21 cellular contexts compared by ENCODE assay signal in the genomic region with DNA sequence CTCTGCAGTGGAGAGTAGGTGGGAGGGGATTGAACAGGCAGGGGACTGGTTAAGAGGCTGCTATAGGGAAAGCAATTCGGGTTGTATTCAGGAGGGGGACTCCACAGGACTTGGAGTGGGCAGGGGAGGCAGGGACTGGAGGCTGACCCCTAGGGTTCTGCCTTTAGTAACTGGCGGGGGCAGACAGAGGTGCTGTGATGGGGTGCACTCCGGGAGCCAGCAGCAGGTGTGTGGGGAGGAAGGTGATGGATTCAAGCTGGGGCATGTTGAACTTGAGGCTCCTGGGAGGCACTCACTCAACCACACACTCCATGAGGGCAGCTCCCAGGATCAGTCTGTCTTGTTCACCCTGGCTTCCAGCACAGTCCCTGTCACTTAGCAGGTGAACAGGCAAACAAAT. TPM values are rescaled to one million over a fixed set of nuclear protein-coding genes. Genes with fewer than 3 reads are reported as not detected.
DNase-seq lines count a peak whose midpoint lies in the region; ATAC-seq and TF ChIP-seq lines count a peak whose summit lies in the region.
"Had no signal": no experiment of that assay in that cellular context is flagged by ENCODE, and none has a peak within 500 bp of the region (broad histone marks: within the 10 kb centered on the region; RNA-seq: fewer than 3 reads in every experiment).

No MANE protein-coding gene starts in this region.

- DNase-seq in T-helper 1 cell (no peak), neuronal stem cell (ENCODE audit: low spot score) (no peak), GM10266 (ENCODE audit: extremely low spot score) (no peak)
- no peak for DNase-seq in central memory CD4-positive, alpha-beta T cell
- DNase-seq: activated CD8-positive, alpha-beta memory T cell treated with anti-CD3 and anti-CD28 coated beads, Interleukin-2, amount 50 U/mL, for 4 hours; amniotic stem cell; cerebellar nuclear complex; DMS79 treated with DMSO at 0.1 percent for 48 hours; left colon; NCI-H187; NCI-H510A treated with DMSO at 0.1 percent for 48 hours; OCI-M1; stimulated activated CD4-positive, alpha-beta T cell treated with anti-CD3 and anti-CD28 coated beads, Interleukin-1b, Interleukin-23, amount 100 ng/mL, for 48 hours; trophoblast cell had no signal

- H2BK5ac ChIP-seq in neuronal stem cell (ENCODE audit: low read length) = no peak overlapping the region

- no peak overlapping the region for H2AFZ ChIP-seq in neuronal stem cell (ENCODE audit: low read length)

- no peak overlapping the region for H3K4me2 ChIP-seq in neuronal stem cell (ENCODE audit: insufficient read depth, low read length, poor library complexity, severe bottlenecking)

- no peaks in the 10 kb centered on the region for H3K9me3 Mint-ChIP-seq in T-helper 1 cell treated with Interleukin-12 subunit alpha and Interleukin-12 subunit beta and Interleukin-4 antibody, amounts not matched to agents 30 μg/mL and 1 μg/mL, for 36 hours
- no peaks in the 10 kb centered on the region for H3K9me3 Mint-ChIP-seq in brain
- H3K9me3 Mint-ChIP-seq: endodermal cell had no signal

- H3K36me3 Mint-ChIP-seq in T-helper 1 cell treated with Interleukin-12 subunit alpha and Interleukin-12 subunit beta and Interleukin-4 antibody, amounts not matched to agents 30 μg/mL and 1 μg/mL, for 36 hours (ENCODE audit: low read depth) = no peaks in the 10 kb centered on the region
- peaks cover 27% of the 10 kb centered on the region for H3K36me3 Mint-ChIP-seq in brain

- no peaks in the 10 kb centered on the region for H3K79me1 ChIP-seq in neuronal stem cell (ENCODE audit: low read depth, low read length)

- ATAC-seq in HG02678 (IDR thresholded peaks at IDR 0.05; ENCODE audit: unreplicated experiment) = no peak

- no peak overlapping the region for H3K23ac ChIP-seq in neuronal stem cell (ENCODE audit: low read depth, low read length, poor library complexity)

- no peak overlapping the region for H3K4me3 ChIP-seq in HEK293 (ENCODE audit: low read depth, low read length)
- H3K4me3 ChIP-seq in neuronal stem cell (ENCODE audit: low read length in 2 of 2) = no peak overlapping the region

- no peak overlapping the region for H2BK120ac ChIP-seq in neuronal stem cell (ENCODE audit: low read depth, low read length)

- H3K36me3 ChIP-seq in HEK293 (ENCODE audit: control insufficient read depth in 2 of 2, insufficient read depth in 1 of 2, low read length in 2 of 2) (peaks cover 5 to 67% of the 10 kb centered on the region in 2 experiments; a peak in 2 of 3 replicates), neuronal stem cell (replicated peaks in 1 of 2; ENCODE audit: control insufficient read depth in 2 of 2, insufficient read depth in 2 of 2, low read length in 2 of 2) (peaks cover 0 to 20% of the 10 kb centered on the region in 2 donors)
- H3K36me3 ChIP-seq: BLaER1 treated with 17β-estradiol and CSF1 and Interleukin-3, amounts not matched to agents 10 nM and 100 nM had no signal

- H4K91ac ChIP-seq in neuronal stem cell (ENCODE audit: low read depth, low read length, poor library complexity) = no peak overlapping the region

- H4K8ac ChIP-seq in neuronal stem cell (ENCODE audit: low read depth, low read length) = no peak overlapping the region

- H3K18ac ChIP-seq in neuronal stem cell (ENCODE audit: low read length) = no peak overlapping the region

- CTCF ChIA-PET in HEK293 (lab: Yijun Ruan, JAX) = interaction anchor here (0.9 to 1.6 kb wide), 2 partner anchors 83 to 89 kb away, joined by 3 to 5 read pairs; no protein-coding TSS in a partner anchor

- peak overlapping the region; percentile 3 for H2AK5ac ChIP-seq in neuronal stem cell (ENCODE audit: low read depth, low read length)

- H2BK15ac ChIP-seq in neuronal stem cell (ENCODE audit: low read length) = no peak overlapping the region

- H3K9me3 ChIP-seq in HEK293 (ENCODE audit: control insufficient read depth, insufficient read depth, low read depth, low read length) (no peaks in the 10 kb centered on the region), neuronal stem cell (replicated peaks in 1 of 2; ENCODE audit: control insufficient read depth in 2 of 2, insufficient read depth in 1 of 2, low read depth in 1 of 2, low read length in 2 of 2) (no peaks in the 10 kb centered on the region)
- H3K9me3 ChIP-seq: BLaER1 treated with 17β-estradiol and CSF1 and Interleukin-3, amounts not matched to agents 10 nM and 100 nM had no signal

- POLR2A ChIA-PET in HEK293 (lab: Yijun Ruan, JAX) = interaction anchor here (1.2 to 1.9 kb wide), 3 partner anchors 9 to 24 kb away, joined by 3 to 4 read pairs (median 3); partner anchors contain the start of gene CAND2

- peaks cover 11% of the 10 kb centered on the region for H3K27me3 Mint-ChIP-seq in T-helper 1 cell treated with Interleukin-12 subunit alpha and Interleukin-12 subunit beta and Interleukin-4 antibody, amounts not matched to agents 30 μg/mL and 1 μg/mL, for 36 hours (ENCODE audit: low read depth)
- peaks cover 3% of the 10 kb centered on the region for H3K27me3 Mint-ChIP-seq in brain

- no peak overlapping the region for H3K27ac Mint-ChIP-seq in T-helper 1 cell treated with Interleukin-12 subunit alpha and Interleukin-12 subunit beta and Interleukin-4 antibody, amounts not matched to agents 30 μg/mL and 1 μg/mL, for 36 hours
- H3K27ac Mint-ChIP-seq in brain = peak overlapping the region; percentile 19 to 85 (median 84)
- H3K27ac Mint-ChIP-seq: endodermal cell had no signal

- no peak overlapping the region for H3K4ac ChIP-seq in neuronal stem cell (ENCODE audit: low read length)

- H3K4me1 Mint-ChIP-seq in T-helper 1 cell treated with Interleukin-12 subunit alpha and Interleukin-12 subunit beta and Interleukin-4 antibody, amounts not matched to agents 30 μg/mL and 1 μg/mL, for 36 hours (ENCODE audit: low read depth) = peaks cover 9% of the 10 kb centered on the region
- H3K4me1 Mint-ChIP-seq in brain = peaks cover 23% of the 10 kb centered on the region

- TF ChIP-seq CTCF in HEK293 (tag by site-specific recombination; IDR thresholded peaks at IDR 0.05) (no peak), brain (conservative IDR thresholded peaks at IDR 0.05) (no peak), GM10266 (IDR thresholded peaks at IDR 0.05; ENCODE audit: control insufficient read depth, insufficient read depth, low read depth, missing control alignments) (no peak)

- no peaks in the 10 kb centered on the region for H3K4me1 ChIP-seq in HEK293 (ENCODE audit: control insufficient read depth, insufficient read depth, low read length)
- H3K4me1 ChIP-seq in neuronal stem cell (ENCODE audit: control insufficient read depth in 2 of 2, insufficient read depth in 1 of 2, low read depth in 1 of 2, low read length in 2 of 2) = peaks cover 4 to 6% of the 10 kb centered on the region in 2 donors

- no peak overlapping the region for H3K14ac ChIP-seq in neuronal stem cell (ENCODE audit: low read length)

- no peak overlapping the region for H3K9ac ChIP-seq in neuronal stem cell (ENCODE audit: low read depth, low read length, poor library complexity)

- no peak overlapping the region for H2BK12ac ChIP-seq in neuronal stem cell (ENCODE audit: low read length)

- WGBS in neuronal stem cell (ENCODE audit: extremely low coverage in 2 of 2, insufficient read length in 2 of 2, insufficient replicate concordance in 1 of 2), 2 donors = no CpG with 5 or more reads among the region's 3 CpGs

- peak overlapping the region; percentile 47 for H3K4me3 Mint-ChIP-seq in T-helper 1 cell treated with Interleukin-12 subunit alpha and Interleukin-12 subunit beta and Interleukin-4 antibody, amounts not matched to agents 30 μg/mL and 1 μg/mL, for 36 hours
- peak overlapping the region; percentile 73 to 84 (median 80) for H3K4me3 Mint-ChIP-seq in brain

- H3K27me3 ChIP-seq in neuronal stem cell (ENCODE audit: control insufficient read depth in 3 of 3, insufficient read depth in 3 of 3, low read depth in 1 of 3, low read length in 3 of 3) = no peaks in the 10 kb centered on the region
- H3K27me3 ChIP-seq: BLaER1 treated with 17β-estradiol and CSF1 and Interleukin-3, amounts not matched to agents 10 nM and 100 nM had no signal

- H3K27ac ChIP-seq in HEK293 (ENCODE audit: extremely low read depth, low read depth, low read length) (no peak overlapping the region), neuronal stem cell (replicated peaks; ENCODE audit: low read length) (no peak overlapping the region)
- H3K27ac ChIP-seq: BLaER1 treated with 17β-estradiol and CSF1 and Interleukin-3, amounts not matched to agents 10 nM and 100 nM; SK-N-MC had no signal

TF ChIP-seq in HEK293, 187 proteins besides CTCF, POLR2A, EP300 and RAD21:
- TF ChIP-seq ZIC2 (tag by site-specific recombination; IDR thresholded peaks at IDR 0.05) (peak; percentile 58), TRIM28 (IDR thresholded peaks at IDR 0.05; ENCODE audit: borderline replicate concordance, low read length) (no peak), SCRT1 (tag by site-specific recombination; IDR thresholded peaks at IDR 0.05; ENCODE audit: borderline replicate concordance) (no peak)

RNA-seq across cellular contexts. Expression of gene CAND2, which starts 12.5 kb away (rescaled TPM):
- 10.3 TPM for polyA plus RNA-seq in brain (ENCODE audit: insufficient read depth, low read depth, low replicate concordance)
- 3.1 TPM for polyA plus RNA-seq in neuronal stem cell (2013, experiment 1 of 2)
- polyA plus RNA-seq in neuronal stem cell (2013, experiment 2 of 2) = 3.1 TPM

RNA-seq across cellular contexts. Expression of gene RPL32, which starts 32.4 kb away (rescaled TPM):
- 2,489 TPM for polyA plus RNA-seq in brain (ENCODE audit: insufficient read depth, low read depth, low replicate concordance)
- 2,661 TPM for polyA plus RNA-seq in neuronal stem cell (2013, experiment 1 of 2)
- 2,611 TPM for polyA plus RNA-seq in neuronal stem cell (2013, experiment 2 of 2)

RNA-seq across cellular contexts. Expression of gene TMEM40, which starts 49.9 kb away (rescaled TPM):
- not detected for polyA plus RNA-seq in brain (ENCODE audit: insufficient read depth, low read depth, low replicate concordance)
- 0.03 TPM for polyA plus RNA-seq in neuronal stem cell (2013, experiment 1 of 2)
- polyA plus RNA-seq in neuronal stem cell (2013, experiment 2 of 2) = not detected
